In genomic region chr5:173045481-173045880, GRCh38 we compare ENCODE assay signal across 1 cellular context.
TF ChIP-seq lines count a peak whose summit lies in the region.

No MANE protein-coding gene starts in this region.

TF ChIP-seq in HepG2, 621 proteins besides CTCF, POLR2A, EP300 and RAD21 (continued from another document):
- TF ChIP-seq, protein P1, sequence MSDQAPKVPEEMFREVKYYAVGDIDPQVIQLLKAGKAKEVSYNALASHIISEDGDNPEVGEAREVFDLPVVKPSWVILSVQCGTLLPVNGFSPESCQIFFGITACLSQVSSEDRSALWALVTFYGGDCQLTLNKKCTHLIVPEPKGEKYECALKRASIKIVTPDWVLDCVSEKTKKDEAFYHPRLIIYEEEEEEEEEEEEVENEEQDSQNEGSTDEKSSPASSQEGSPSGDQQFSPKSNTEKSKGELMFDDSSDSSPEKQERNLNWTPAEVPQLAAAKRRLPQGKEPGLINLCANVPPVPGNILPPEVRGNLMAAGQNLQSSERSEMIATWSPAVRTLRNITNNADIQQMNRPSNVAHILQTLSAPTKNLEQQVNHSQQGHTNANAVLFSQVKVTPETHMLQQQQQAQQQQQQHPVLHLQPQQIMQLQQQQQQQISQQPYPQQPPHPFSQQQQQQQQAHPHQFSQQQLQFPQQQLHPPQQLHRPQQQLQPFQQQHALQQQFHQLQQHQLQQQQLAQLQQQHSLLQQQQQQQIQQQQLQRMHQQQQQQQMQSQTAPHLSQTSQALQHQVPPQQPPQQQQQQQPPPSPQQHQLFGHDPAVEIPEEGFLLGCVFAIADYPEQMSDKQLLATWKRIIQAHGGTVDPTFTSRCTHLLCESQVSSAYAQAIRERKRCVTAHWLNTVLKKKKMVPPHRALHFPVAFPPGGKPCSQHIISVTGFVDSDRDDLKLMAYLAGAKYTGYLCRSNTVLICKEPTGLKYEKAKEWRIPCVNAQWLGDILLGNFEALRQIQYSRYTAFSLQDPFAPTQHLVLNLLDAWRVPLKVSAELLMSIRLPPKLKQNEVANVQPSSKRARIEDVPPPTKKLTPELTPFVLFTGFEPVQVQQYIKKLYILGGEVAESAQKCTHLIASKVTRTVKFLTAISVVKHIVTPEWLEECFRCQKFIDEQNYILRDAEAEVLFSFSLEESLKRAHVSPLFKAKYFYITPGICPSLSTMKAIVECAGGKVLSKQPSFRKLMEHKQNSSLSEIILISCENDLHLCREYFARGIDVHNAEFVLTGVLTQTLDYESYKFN (CRISPR knock-in tag; conservative IDR thresholded peaks at IDR 0.05) = peak; percentile 45
- peak; percentile 64 for TF ChIP-seq BCL6 (CRISPR knock-in tag; IDR thresholded peaks at IDR 0.05)
- peak; percentile 35; the same call in 1 of the 2 replicates for TF ChIP-seq ARID5B (CRISPR knock-in tag; IDR thresholded peaks at IDR 0.05)
- no peak for TF ChIP-seq PHB2 (IDR thresholded peaks at IDR 0.05; ENCODE audit: partially characterized antibody)
- no peak for TF ChIP-seq SNAPC2 (CRISPR knock-in tag; IDR thresholded peaks at IDR 0.05)
- TF ChIP-seq, protein P2, sequence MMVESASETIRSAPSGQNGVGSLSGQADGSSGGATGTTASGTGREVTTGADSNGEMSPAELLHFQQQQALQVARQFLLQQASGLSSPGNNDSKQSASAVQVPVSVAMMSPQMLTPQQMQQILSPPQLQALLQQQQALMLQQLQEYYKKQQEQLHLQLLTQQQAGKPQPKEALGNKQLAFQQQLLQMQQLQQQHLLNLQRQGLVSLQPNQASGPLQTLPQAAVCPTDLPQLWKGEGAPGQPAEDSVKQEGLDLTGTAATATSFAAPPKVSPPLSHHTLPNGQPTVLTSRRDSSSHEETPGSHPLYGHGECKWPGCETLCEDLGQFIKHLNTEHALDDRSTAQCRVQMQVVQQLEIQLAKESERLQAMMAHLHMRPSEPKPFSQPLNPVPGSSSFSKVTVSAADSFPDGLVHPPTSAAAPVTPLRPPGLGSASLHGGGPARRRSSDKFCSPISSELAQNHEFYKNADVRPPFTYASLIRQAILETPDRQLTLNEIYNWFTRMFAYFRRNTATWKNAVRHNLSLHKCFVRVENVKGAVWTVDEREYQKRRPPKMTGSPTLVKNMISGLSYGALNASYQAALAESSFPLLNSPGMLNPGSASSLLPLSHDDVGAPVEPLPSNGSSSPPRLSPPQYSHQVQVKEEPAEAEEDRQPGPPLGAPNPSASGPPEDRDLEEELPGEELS (CRISPR knock-in tag; IDR thresholded peaks at IDR 0.05) = peak; percentile 77
- TF ChIP-seq, protein P3, sequence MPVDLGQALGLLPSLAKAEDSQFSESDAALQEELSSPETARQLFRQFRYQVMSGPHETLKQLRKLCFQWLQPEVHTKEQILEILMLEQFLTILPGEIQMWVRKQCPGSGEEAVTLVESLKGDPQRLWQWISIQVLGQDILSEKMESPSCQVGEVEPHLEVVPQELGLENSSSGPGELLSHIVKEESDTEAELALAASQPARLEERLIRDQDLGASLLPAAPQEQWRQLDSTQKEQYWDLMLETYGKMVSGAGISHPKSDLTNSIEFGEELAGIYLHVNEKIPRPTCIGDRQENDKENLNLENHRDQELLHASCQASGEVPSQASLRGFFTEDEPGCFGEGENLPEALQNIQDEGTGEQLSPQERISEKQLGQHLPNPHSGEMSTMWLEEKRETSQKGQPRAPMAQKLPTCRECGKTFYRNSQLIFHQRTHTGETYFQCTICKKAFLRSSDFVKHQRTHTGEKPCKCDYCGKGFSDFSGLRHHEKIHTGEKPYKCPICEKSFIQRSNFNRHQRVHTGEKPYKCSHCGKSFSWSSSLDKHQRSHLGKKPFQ (CRISPR knock-in tag; IDR thresholded peaks at IDR 0.05; ENCODE audit: insufficient replicate concordance) = no peak
- TF ChIP-seq ZNF687 (CRISPR knock-in tag; IDR thresholded peaks at IDR 0.05) = peak; percentile 38
- TF ChIP-seq ZNF143 (CRISPR knock-in tag; IDR thresholded peaks at IDR 0.05) = no peak
- TF ChIP-seq, protein P4, sequence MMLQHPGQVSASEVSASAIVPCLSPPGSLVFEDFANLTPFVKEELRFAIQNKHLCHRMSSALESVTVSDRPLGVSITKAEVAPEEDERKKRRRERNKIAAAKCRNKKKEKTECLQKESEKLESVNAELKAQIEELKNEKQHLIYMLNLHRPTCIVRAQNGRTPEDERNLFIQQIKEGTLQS (CRISPR knock-in tag; IDR thresholded peaks at IDR 0.05) = no peak
- no peak for TF ChIP-seq HNF1A (IDR thresholded peaks at IDR 0.05; ENCODE audit: low read depth)
- TF ChIP-seq HNF1A (CRISPR knock-in tag; IDR thresholded peaks at IDR 0.05; ENCODE audit: borderline replicate concordance) = no peak
- TF ChIP-seq TOPORS (CRISPR knock-in tag; IDR thresholded peaks at IDR 0.05) = no peak
